Comparison of ENCODE assay signal across 22 cellular contexts in genomic region chr3:112925560-112925959, GRCh38. TPM values are rescaled to one million over a fixed set of nuclear protein-coding genes. Genes with fewer than 3 reads are reported as not detected.
DNase-seq lines count a peak whose midpoint lies in the region; ATAC-seq, FAIRE-seq and TF ChIP-seq lines count a peak whose summit lies in the region.
"Had no signal": no experiment of that assay in that cellular context is flagged by ENCODE, and none has a peak within 500 bp of the region (broad histone marks: within the 10 kb centered on the region; RNA-seq: fewer than 3 reads in every experiment).

No MANE protein-coding gene starts in this region.

- DNase-seq in GM12891 (ENCODE audit: insufficient read length, low spot score) (no peak), ascending aorta (ENCODE audit: low spot score in 2 of 2) (no peak)
- DNase-seq in activated CD4-positive, alpha-beta T cell treated with anti-CD3 and anti-CD28 coated beads, Interleukin-2, amount 50 U/mL, for 48 hours: no peak
- DNase-seq: ACHN; BE2C; CD4-positive, CD25-positive, alpha-beta regulatory T cell; DND-41; GOT3; H7; HFFc6; Karpas-422; KBM-7 had no signal

- no peak overlapping the region for H3K4me3 Mint-ChIP-seq in activated T-helper 17 cell treated with anti-CD3 and anti-CD28 coated beads, Interleukin-2, amount 50 U/mL, for 72 hours
- H3K4me3 Mint-ChIP-seq in stimulated activated memory B cell treated with anti-CD40 and anti-IgM and Interleukin-4, amounts not matched to agents 10 μg/mL and 1 μg/mL and 100 μg/mL, for 72 hours: no peak overlapping the region
- H3K4me3 Mint-ChIP-seq: CD4-positive, CD25-positive, alpha-beta regulatory T cell; HFFc6 had no signal

- no peaks in the 10 kb centered on the region for H3K9me3 ChIP-seq in ascending aorta
- H3K9me3 ChIP-seq: BE2C had no signal

- no peaks in the 10 kb centered on the region for H3K9me3 Mint-ChIP-seq in activated T-helper 17 cell treated with anti-CD3 and anti-CD28 coated beads, Interleukin-2, amount 50 U/mL, for 72 hours
- H3K9me3 Mint-ChIP-seq in stimulated activated memory B cell treated with anti-CD40 and anti-IgM and Interleukin-4, amounts not matched to agents 10 μg/mL and 1 μg/mL and 100 μg/mL, for 72 hours: no peaks in the 10 kb centered on the region
- H3K9me3 Mint-ChIP-seq: CD4-positive, CD25-positive, alpha-beta regulatory T cell; HFFc6; IgD-negative memory B cell had no signal

- no peak overlapping the region for H3K27ac ChIP-seq in ascending aorta

- no peaks in the 10 kb centered on the region for H3K27me3 Mint-ChIP-seq in activated T-helper 17 cell treated with anti-CD3 and anti-CD28 coated beads, Interleukin-2, amount 50 U/mL, for 72 hours
- no peaks in the 10 kb centered on the region for H3K27me3 Mint-ChIP-seq in stimulated activated memory B cell treated with anti-CD40 and anti-IgM and Interleukin-4, amounts not matched to agents 10 μg/mL and 1 μg/mL and 100 μg/mL, for 72 hours
- H3K27me3 Mint-ChIP-seq: CD4-positive, CD25-positive, alpha-beta regulatory T cell; IgD-negative memory B cell had no signal

- intact Hi-C loops in ascending aorta (cut with DNase I): no loop called here

- peaks cover 13% of the 10 kb centered on the region for H3K4me1 Mint-ChIP-seq in activated T-helper 17 cell treated with anti-CD3 and anti-CD28 coated beads, Interleukin-2, amount 50 U/mL, for 72 hours
- peaks cover 38% of the 10 kb centered on the region for H3K4me1 Mint-ChIP-seq in stimulated activated memory B cell treated with anti-CD40 and anti-IgM and Interleukin-4, amounts not matched to agents 10 μg/mL and 1 μg/mL and 100 μg/mL, for 72 hours

- TF ChIP-seq POLR2A in GM12891 (IDR thresholded peaks at IDR 0.05; ENCODE audit: low read depth, low read length): no peak

- H3K27ac Mint-ChIP-seq in activated T-helper 17 cell treated with anti-CD3 and anti-CD28 coated beads, Interleukin-2, amount 50 U/mL, for 72 hours: peak overlapping the region; percentile 7
- H3K27ac Mint-ChIP-seq in stimulated activated memory B cell treated with anti-CD40 and anti-IgM and Interleukin-4, amounts not matched to agents 10 μg/mL and 1 μg/mL and 100 μg/mL, for 72 hours: peak overlapping the region; percentile 50
- H3K27ac Mint-ChIP-seq: CD4-positive, CD25-positive, alpha-beta regulatory T cell; HFFc6; IgD-negative memory B cell had no signal

- no peak for TF ChIP-seq CTCF in ascending aorta (IDR thresholded peaks at IDR 0.05)

- H3K27me3 ChIP-seq in ascending aorta: no peaks in the 10 kb centered on the region
- H3K27me3 ChIP-seq: BE2C had no signal

- peak; percentile 61 for FAIRE-seq in GM12891 (lab: Jason Lieb, UNC)
- FAIRE-seq: A204.1, HepG2 had no signal

- no peak overlapping the region for H3K4me3 ChIP-seq in ascending aorta

- ATAC-seq in HG02610 (IDR thresholded peaks at IDR 0.05; ENCODE audit: unreplicated experiment) (peak; percentile 50), HG02852 (IDR thresholded peaks at IDR 0.05; ENCODE audit: unreplicated experiment) (no peak), GM21447 (IDR thresholded peaks at IDR 0.05; ENCODE audit: unreplicated experiment) (no peak)
- no peak for ATAC-seq in activated T-helper 17 cell treated with anti-CD3 and anti-CD28 coated beads, Interleukin-2, amount 50 U/mL, for 72 hours (replicated peaks)
- no peak for ATAC-seq in stimulated activated memory B cell treated with anti-CD40 and anti-IgM and Interleukin-4, amounts not matched to agents 10 μg/mL and 1 μg/mL and 100 μg/mL, for 72 hours
- ATAC-seq: HCT116, HepG2 had no signal

- no peaks in the 10 kb centered on the region for H3K4me1 ChIP-seq in ascending aorta
- H3K4me1 ChIP-seq: BE2C had no signal

- no peaks in the 10 kb centered on the region for H3K36me3 ChIP-seq in ascending aorta
- H3K36me3 ChIP-seq: BE2C had no signal

- peaks cover 55% of the 10 kb centered on the region for H3K36me3 Mint-ChIP-seq in activated T-helper 17 cell treated with anti-CD3 and anti-CD28 coated beads, Interleukin-2, amount 50 U/mL, for 72 hours (ENCODE audit: low read depth)
- H3K36me3 Mint-ChIP-seq in stimulated activated memory B cell treated with anti-CD40 and anti-IgM and Interleukin-4, amounts not matched to agents 10 μg/mL and 1 μg/mL and 100 μg/mL, for 72 hours: peaks cover 33% of the 10 kb centered on the region

TF ChIP-seq in GM12891, 5 proteins besides CTCF, POLR2A, EP300 and RAD21:
- TF ChIP-seq POU2F2 (IDR thresholded peaks at IDR 0.05; ENCODE audit: low read depth, low read length) (no peak), POLR2AphosphoS5 (IDR thresholded peaks at IDR 0.05; ENCODE audit: low read depth, low read length) (no peak), SPI1 (IDR thresholded peaks at IDR 0.05; ENCODE audit: low read depth, low read length) (no peak), PAX5 (IDR thresholded peaks at IDR 0.05; ENCODE audit: insufficient read depth, low read length, severe bottlenecking) (no peak), TAF1 (IDR thresholded peaks at IDR 0.05; ENCODE audit: low read depth, low read length) (no peak)

RNA-seq across cellular contexts. Expression of gene CD200R1, which starts 49.3 kb away (rescaled TPM):
- polyA plus RNA-seq in GM12891 (2012; ENCODE audit: low read depth, missing spikeins): 0.85 TPM
- total RNA-seq in activated T-helper 17 cell treated with anti-CD3 and anti-CD28 coated beads, Interleukin-2, amount 50 U/mL, for 72 hours: 1 to 10 TPM; 5.7 to 6.7 TPM
- not detected for total RNA-seq in ascending aorta
- total RNA-seq: G401, HepG2, HFFc6 had no signal
